ENCODE assay signal across 1 cellular context in genomic region chr6:32984639-32985389, GRCh38.
TF ChIP-seq lines count a peak whose summit lies in the region.

No MANE protein-coding gene starts in this region.

TF ChIP-seq in GM12878, 131 proteins besides CTCF, POLR2A, EP300 and RAD21:
- no peak for TF ChIP-seq MEF2A (IDR thresholded peaks at IDR 0.05; ENCODE audit: insufficient read depth, low read depth, low read length)
- no peak for TF ChIP-seq PAX8 (IDR thresholded peaks at IDR 0.05)
- TF ChIP-seq TAF1 (IDR thresholded peaks at IDR 0.05; ENCODE audit: borderline replicate concordance, low read depth, low read length), result no peak
- peak; percentile 53; the same call in 1 of the 2 replicates for TF ChIP-seq PKNOX1 (IDR thresholded peaks at IDR 0.05)
- peak; percentile 38; the same call in 1 of the 2 replicates for TF ChIP-seq POLR2AphosphoS2 (IDR thresholded peaks at IDR 0.05; ENCODE audit: low read depth, low read length)
- TF ChIP-seq MTA2 (IDR thresholded peaks at IDR 0.05; ENCODE audit: low read depth), result no peak
- TF ChIP-seq BHLHE40 (IDR thresholded peaks at IDR 0.05; ENCODE audit: borderline replicate concordance in 1 of 2, low read depth in 2 of 2, low read length in 1 of 2), result peak in 1 of 2 experiments; percentile 10; a peak in 1 of 4 replicates
- TF ChIP-seq SMC3 (IDR thresholded peaks at IDR 0.05; ENCODE audit: borderline replicate concordance, low read length), result peak; percentile 96
- TF ChIP-seq RUNX3 (IDR thresholded peaks at IDR 0.05; ENCODE audit: low read length), result peak; percentile 16; the same call in 1 of the 2 replicates
- peak; percentile 50 for TF ChIP-seq SKIL (IDR thresholded peaks at IDR 0.05; ENCODE audit: low read depth, poor library complexity, severe bottlenecking)
- peak; percentile 33; the same call in 1 of the 2 replicates for TF ChIP-seq MLLT1 (IDR thresholded peaks at IDR 0.05)
- no peak for TF ChIP-seq SRF (IDR thresholded peaks at IDR 0.05; ENCODE audit: low read depth in 2 of 2, low read length in 2 of 2)
- TF ChIP-seq YY1 (IDR thresholded peaks at IDR 0.05; ENCODE audit: low read depth, low read length), result peak; percentile 79
- TF ChIP-seq BCL3 (IDR thresholded peaks at IDR 0.05; ENCODE audit: borderline replicate concordance, insufficient read depth, low read depth, low read length, poor library complexity, severe bottlenecking), result peak; percentile 12
- TF ChIP-seq, protein P1, sequence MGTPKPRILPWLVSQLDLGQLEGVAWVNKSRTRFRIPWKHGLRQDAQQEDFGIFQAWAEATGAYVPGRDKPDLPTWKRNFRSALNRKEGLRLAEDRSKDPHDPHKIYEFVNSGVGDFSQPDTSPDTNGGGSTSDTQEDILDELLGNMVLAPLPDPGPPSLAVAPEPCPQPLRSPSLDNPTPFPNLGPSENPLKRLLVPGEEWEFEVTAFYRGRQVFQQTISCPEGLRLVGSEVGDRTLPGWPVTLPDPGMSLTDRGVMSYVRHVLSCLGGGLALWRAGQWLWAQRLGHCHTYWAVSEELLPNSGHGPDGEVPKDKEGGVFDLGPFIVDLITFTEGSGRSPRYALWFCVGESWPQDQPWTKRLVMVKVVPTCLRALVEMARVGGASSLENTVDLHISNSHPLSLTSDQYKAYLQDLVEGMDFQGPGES (IDR thresholded peaks at IDR 0.05), result peak; percentile 29; the same call in 1 of the 2 replicates
- TF ChIP-seq POU2F2 (IDR thresholded peaks at IDR 0.05; ENCODE audit: borderline replicate concordance, low read depth, low read length), result 0 out of 3 replicates have a peak, but pooled peaks have one; percentile 49
- peak; percentile 61; the same call in 1 of the 2 replicates for TF ChIP-seq NBN (IDR thresholded peaks at IDR 0.05)
TF ChIP-seq in GM12878: peak in this region for 12.
